33 cellular contexts compared by ENCODE assay signal in genomic region chr19:38457690-38458405, GRCh38. TPM values are rescaled to one million over a fixed set of nuclear protein-coding genes. Genes with fewer than 3 reads are reported as not detected.
"Had no signal": no experiment of that assay in that cellular context is flagged by ENCODE, and none has a peak within 500 bp of the region (broad histone marks: within the 10 kb centered on the region; RNA-seq: fewer than 3 reads in every experiment).

No MANE protein-coding gene starts in this region.

- H3K27ac ChIP-seq: adrenal gland, ascending aorta, breast epithelium, cardiac muscle cell, coronary artery, dorsolateral prefrontal cortex, esophagus muscularis mucosa, foreskin keratinocyte, gastroesophageal sphincter had no signal

- H3K27me3 Mint-ChIP-seq: activated CD4-positive, alpha-beta memory T cell treated with anti-CD3 and anti-CD28 coated beads, Interleukin-2, amount 10 ng/mL, durations not matched to agents 7 days and 5 days; activated CD4-positive, alpha-beta T cell treated with anti-CD3 and anti-CD28 coated beads, Interleukin-2, amount 10 ng/mL, durations not matched to agents 24 days and 14 days had no signal

- H3K4me1 ChIP-seq: adrenal gland, ascending aorta, breast epithelium, esophagus muscularis mucosa, foreskin keratinocyte, gastroesophageal sphincter had no signal

- H3K9me3 ChIP-seq: adrenal gland, ascending aorta, breast epithelium, esophagus muscularis mucosa, gastroesophageal sphincter had no signal

- DNase-seq: activated CD4-positive, alpha-beta memory T cell treated with anti-CD3 and anti-CD28 coated beads, Interleukin-2, amount 10 ng/mL, durations not matched to agents 7 days and 5 days; activated CD4-positive, alpha-beta T cell treated with anti-CD3 and anti-CD28 coated beads for 36 hours; activated CD4-positive, alpha-beta T cell treated with anti-CD3 and anti-CD28 coated beads, Interleukin-2, amount 10 ng/mL, durations not matched to agents 24 days and 14 days; activated CD4-positive, alpha-beta T cell treated with anti-CD3 and anti-CD28 coated beads, Interleukin-2, amount 50 U/mL, for 4 hours; activated CD4-positive, CD25-positive, alpha-beta regulatory T cell; activated CD4-positive, CD25-positive, alpha-beta regulatory T cell treated with anti-CD3 and anti-CD28 coated beads, Interleukin-2, amount 50 U/mL, for 72 hours; activated CD8-positive, alpha-beta memory T cell treated with anti-CD3 and anti-CD28 coated beads, Interleukin-2, amount 50 U/mL, for 48 hours; activated naive CD4-positive, alpha-beta T cell treated with anti-CD3 and anti-CD28 coated beads for 36 hours; activated naive CD8-positive, alpha-beta T cell treated with anti-CD3 and anti-CD28 coated beads for 36 hours; activated naive CD8-positive, alpha-beta T cell treated with anti-CD3 and anti-CD28 coated beads, Interleukin-2, amount 50 U/mL, for 24 hours; activated T-cell treated with anti-CD3 and anti-CD28 coated beads for 4 hours; activated T-cell treated with anti-CD3 and anti-CD28 coated beads, Interleukin-2, amount 50 U/mL, for 24 hours; activated T-cell treated with anti-CD3 and anti-CD28 coated beads, Interleukin-2, amount 50 U/mL, for 72 hours; adrenal gland; amygdala; central memory CD4-positive, alpha-beta T cell; cerebellar nuclear complex; dorsolateral prefrontal cortex; effector memory CD4-positive, alpha-beta T cell; endodermal cell; erythroblast; foreskin keratinocyte; T-helper 2 cell had no signal

- H3K36me3 Mint-ChIP-seq: activated naive CD4-positive, alpha-beta T cell treated with anti-CD3 and anti-CD28 coated beads, Interleukin-2, amount 50 U/mL, for 24 hours; activated naive CD8-positive, alpha-beta T cell treated with anti-CD3 and anti-CD28 coated beads for 36 hours had no signal

- H3K36me3 ChIP-seq: adrenal gland, ascending aorta, breast epithelium, esophagus muscularis mucosa, gastroesophageal sphincter had no signal

- H3K4me3 ChIP-seq: adrenal gland, ascending aorta, breast epithelium, cardiac muscle cell, coronary artery, dorsolateral prefrontal cortex, esophagus muscularis mucosa, gastroesophageal sphincter had no signal

- ATAC-seq: activated CD4-positive, alpha-beta T cell treated with anti-CD3 and anti-CD28 coated beads for 36 hours; activated naive CD8-positive, alpha-beta T cell treated with anti-CD3 and anti-CD28 coated beads, Interleukin-2, amount 50 U/mL, for 24 hours; activated T-cell treated with anti-CD3 and anti-CD28 coated beads, Interleukin-2, amount 50 U/mL, for 72 hours; foreskin keratinocyte; gastroesophageal sphincter had no signal

- H3K4me1 Mint-ChIP-seq: activated CD4-positive, alpha-beta memory T cell treated with anti-CD3 and anti-CD28 coated beads, Interleukin-2, amount 10 ng/mL, durations not matched to agents 7 days and 5 days; activated CD4-positive, alpha-beta T cell treated with anti-CD3 and anti-CD28 coated beads for 36 hours; activated naive CD4-positive, alpha-beta T cell treated with anti-CD3 and anti-CD28 coated beads, Interleukin-2, amount 50 U/mL, for 24 hours; activated naive CD8-positive, alpha-beta T cell treated with anti-CD3 and anti-CD28 coated beads for 36 hours; brain had no signal

- H3K27ac Mint-ChIP-seq: activated CD4-positive, alpha-beta memory T cell treated with anti-CD3 and anti-CD28 coated beads, Interleukin-2, amount 10 ng/mL, durations not matched to agents 7 days and 5 days; activated CD4-positive, alpha-beta T cell treated with anti-CD3 and anti-CD28 coated beads for 36 hours; activated CD4-positive, alpha-beta T cell treated with anti-CD3 and anti-CD28 coated beads, Interleukin-2, amount 10 ng/mL, durations not matched to agents 24 days and 14 days; activated naive CD4-positive, alpha-beta T cell treated with anti-CD3 and anti-CD28 coated beads for 36 hours; activated naive CD4-positive, alpha-beta T cell treated with anti-CD3 and anti-CD28 coated beads, Interleukin-2, amount 50 U/mL, for 24 hours; activated naive CD8-positive, alpha-beta T cell treated with anti-CD3 and anti-CD28 coated beads for 36 hours; activated naive CD8-positive, alpha-beta T cell treated with anti-CD3 and anti-CD28 coated beads, Interleukin-2, amount 50 U/mL, for 24 hours; activated T-cell treated with anti-CD3 and anti-CD28 coated beads, Interleukin-2, amount 50 U/mL, for 24 hours; activated T-cell treated with anti-CD3 and anti-CD28 coated beads, Interleukin-2, amount 50 U/mL, for 72 hours; brain; dendritic cell treated with granulocyte-macrophage colony-stimulating factor and Interleukin-4, amounts not matched to agents 40 ng/mL and 50 ng/mL, for 4 days; endodermal cell had no signal

- H3K27me3 ChIP-seq: adrenal gland, ascending aorta, cardiac muscle cell, dorsolateral prefrontal cortex, foreskin keratinocyte had no signal

- H3K4me3 Mint-ChIP-seq: activated CD4-positive, alpha-beta memory T cell treated with anti-CD3 and anti-CD28 coated beads, Interleukin-2, amount 10 ng/mL, durations not matched to agents 7 days and 5 days; activated CD4-positive, alpha-beta T cell treated with anti-CD3 and anti-CD28 coated beads for 36 hours; activated CD4-positive, alpha-beta T cell treated with anti-CD3 and anti-CD28 coated beads, Interleukin-2, amount 10 ng/mL, durations not matched to agents 24 days and 14 days; activated naive CD4-positive, alpha-beta T cell treated with anti-CD3 and anti-CD28 coated beads for 36 hours; activated naive CD4-positive, alpha-beta T cell treated with anti-CD3 and anti-CD28 coated beads, Interleukin-2, amount 50 U/mL, for 24 hours; activated naive CD8-positive, alpha-beta T cell treated with anti-CD3 and anti-CD28 coated beads for 36 hours; activated naive CD8-positive, alpha-beta T cell treated with anti-CD3 and anti-CD28 coated beads, Interleukin-2, amount 50 U/mL, for 24 hours; activated T-cell treated with anti-CD3 and anti-CD28 coated beads, Interleukin-2, amount 50 U/mL, for 24 hours; activated T-cell treated with anti-CD3 and anti-CD28 coated beads, Interleukin-2, amount 50 U/mL, for 72 hours; brain; dendritic cell treated with granulocyte-macrophage colony-stimulating factor and Interleukin-4, amounts not matched to agents 40 ng/mL and 50 ng/mL, for 4 days; endodermal cell had no signal

- H3K9me3 Mint-ChIP-seq: activated CD4-positive, alpha-beta memory T cell treated with anti-CD3 and anti-CD28 coated beads, Interleukin-2, amount 10 ng/mL, durations not matched to agents 7 days and 5 days; activated naive CD4-positive, alpha-beta T cell treated with anti-CD3 and anti-CD28 coated beads for 36 hours; activated naive CD4-positive, alpha-beta T cell treated with anti-CD3 and anti-CD28 coated beads, Interleukin-2, amount 50 U/mL, for 24 hours; activated naive CD8-positive, alpha-beta T cell treated with anti-CD3 and anti-CD28 coated beads for 36 hours; activated naive CD8-positive, alpha-beta T cell treated with anti-CD3 and anti-CD28 coated beads, Interleukin-2, amount 50 U/mL, for 24 hours; activated T-cell treated with anti-CD3 and anti-CD28 coated beads, Interleukin-2, amount 50 U/mL, for 24 hours; dendritic cell treated with granulocyte-macrophage colony-stimulating factor and Interleukin-4, amounts not matched to agents 40 ng/mL and 50 ng/mL, for 4 days; endodermal cell had no signal

RNA-seq across cellular contexts. Expression of gene RASGRP4, which starts 31.8 kb away (rescaled TPM):
- total RNA-seq: foreskin keratinocyte, glomerular endothelial cell had no signal
